23 cellular contexts compared by ENCODE assay signal in genomic region chr15:56678562-56678961, GRCh38.
"Had no signal": no experiment of that assay in that cellular context is flagged by ENCODE, and none has a peak within 500 bp of the region (broad histone marks: within the 10 kb centered on the region; RNA-seq: fewer than 3 reads in every experiment).

No MANE protein-coding gene starts in this region.

- ATAC-seq: left colon, left ventricle myocardium superior, right lobe of liver had no signal

- H3K27ac ChIP-seq: colonic mucosa, esophagus squamous epithelium, hepatocyte, parathyroid adenoma, prostate gland, right lobe of liver, stomach, thoracic aorta had no signal

- H3K36me3 ChIP-seq: colonic mucosa, prostate gland had no signal

- H3K4me1 ChIP-seq: colonic mucosa, esophagus squamous epithelium, parathyroid adenoma, prostate gland had no signal

- H3K79me2 ChIP-seq: hepatocyte, parathyroid adenoma had no signal

- H3K9ac ChIP-seq: parathyroid adenoma had no signal

- DNase-seq: colonic mucosa; dermis blood vessel endothelial cell; esophagus squamous epithelium; foreskin fibroblast; head of caudate nucleus; left colon; left ventricle myocardium superior; mesenchymal stem cell; midbrain; naive B cell; nephron progenitor cell; retina; right lobe of liver; stimulated activated CD4-positive, alpha-beta T cell treated with anti-CD3 and anti-CD28 coated beads, Interleukin-2, amount 100 ng/mL, for 24 hours; stimulated activated naive CD4-positive, alpha-beta T cell; stomach; substantia nigra had no signal

- H3K4me2 ChIP-seq: hepatocyte had no signal

- H2AFZ ChIP-seq: hepatocyte, parathyroid adenoma had no signal

- FAIRE-seq: urothelium cell line had no signal

- H3K4me3 ChIP-seq: colonic mucosa, esophagus squamous epithelium, hepatocyte, lung, prostate gland, right lobe of liver, stomach, thoracic aorta had no signal

- H3K27me3 ChIP-seq: colonic mucosa, esophagus squamous epithelium, hepatocyte, right lobe of liver, stomach had no signal

- H3K9me3 ChIP-seq: colonic mucosa, esophagus squamous epithelium, prostate gland, right lobe of liver, stomach, thoracic aorta had no signal
